In genomic region chr12:94148841-94149780, GRCh38 we compare ENCODE assay signal across 8 cellular contexts. TPM values are rescaled to one million over a fixed set of nuclear protein-coding genes. Genes with fewer than 3 reads are reported as not detected.
DNase-seq lines count a peak whose midpoint lies in the region; ATAC-seq and TF ChIP-seq lines count a peak whose summit lies in the region.

No MANE protein-coding gene starts in this region.

- TF ChIP-seq CTCF in fibroblast of mammary gland (conservative IDR thresholded peaks at IDR 0.05; ENCODE audit: control insufficient read depth, insufficient read depth, low read depth, low read length): no peak
- TF ChIP-seq CTCF in neural crest cell (conservative IDR thresholded peaks at IDR 0.05): peak; percentile 59

- ATAC-seq in HG02571 (IDR thresholded peaks at IDR 0.05; ENCODE audit: unreplicated experiment): peak; percentile 35

- H3K9me3 Mint-ChIP-seq in neural crest cell: no peaks in the 10 kb centered on the region

- peak overlapping the region; percentile 88 for H3K4me3 Mint-ChIP-seq in neural crest cell

- peaks cover 36% of the 10 kb centered on the region for H3K4me1 Mint-ChIP-seq in neural crest cell

- H3K4me3 ChIP-seq in fibroblast of mammary gland (ENCODE audit: control insufficient read depth, low read depth, low read length): no peak overlapping the region

- DNase-seq in NCI-H2081 (lab: John Stamatoyannopoulos, UW): peak; percentile 48 to 60
- DNase-seq in NCI-H2081 treated with DMSO at 0.1 percent for 48 hours (lab: John Stamatoyannopoulos, UW): no peak
- peak; percentile 50 for DNase-seq in NCI-H146 (lab: John Stamatoyannopoulos, UW)
- peak; percentile 78 for DNase-seq in activated CD8-positive, alpha-beta memory T cell treated with anti-CD3 and anti-CD28 coated beads, Interleukin-2, amount 50 U/mL, for 48 hours
- DNase-seq in fibroblast of mammary gland (ENCODE audit: low read depth): peak; percentile 31
- no peak for DNase-seq in neural crest cell (ENCODE audit: low read depth, low spot score)
- DNase-seq in OCI-M2 (lab: John Stamatoyannopoulos, UW; ENCODE audit: unreplicated experiment): no peak

- peaks cover 78% of the 10 kb centered on the region for H3K27me3 Mint-ChIP-seq in neural crest cell (ENCODE audit: low read depth)

- no peaks in the 10 kb centered on the region for H3K36me3 Mint-ChIP-seq in neural crest cell (ENCODE audit: low read depth)

- no peak overlapping the region for H3K27ac Mint-ChIP-seq in neural crest cell (ENCODE audit: unreplicated experiment)

RNA-seq across cellular contexts. Expression of gene PLXNC1, which starts 0.7 kb away (rescaled TPM):
- 4.3 and 5.8 TPM in 2 replicates for total RNA-seq in neural crest cell

Comparison
In these comparisons a context has a peak if more than half of its experiments do, and no peak if none do; other contexts are left out.
1. DNase-seq: peak in NCI-H2081 (2 of 2), NCI-H146 (single experiment), activated CD8-positive, alpha-beta memory T cell treated with anti-CD3 and anti-CD28 coated beads, Interleukin-2, amount 50 U/mL, for 48 hours (single experiment) and fibroblast of mammary gland (single experiment); none in NCI-H2081 treated with DMSO at 0.1 percent for 48 hours (single experiment), neural crest cell (single experiment) and OCI-M2 (single experiment).